ENCODE assay signal across 27 cellular contexts in the genomic region with DNA sequence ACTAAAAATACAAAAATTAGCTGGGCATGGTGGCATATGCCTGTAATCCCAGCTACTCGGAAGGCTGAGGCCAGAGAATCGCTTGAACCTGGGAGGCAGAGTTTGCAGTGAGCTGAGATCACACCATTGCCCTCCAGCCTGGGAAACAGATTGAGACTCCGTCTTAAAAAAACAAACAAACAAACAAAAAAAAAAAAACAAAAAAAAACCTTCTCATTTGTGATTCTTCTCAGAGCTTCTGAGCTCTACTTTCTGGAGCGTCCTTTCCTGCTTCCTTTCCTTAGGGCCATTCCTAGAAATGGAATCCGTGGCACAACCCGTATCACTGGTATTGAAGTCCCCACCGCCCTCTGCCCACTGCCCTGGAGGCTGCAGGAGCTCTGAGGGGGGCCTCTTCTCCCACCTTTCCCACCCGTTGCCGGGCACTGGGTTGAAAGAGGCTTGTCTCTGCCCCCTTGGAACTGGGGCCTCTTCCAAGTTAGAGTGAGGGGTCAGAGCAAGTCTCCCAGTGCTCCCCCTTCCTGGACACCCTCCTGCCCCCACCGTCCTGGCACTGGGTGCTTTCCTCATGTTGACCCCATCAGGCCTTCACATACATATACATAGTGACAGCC. TPM values are rescaled to one million over a fixed set of nuclear protein-coding genes. Genes with fewer than 3 reads are reported as not detected.
"Had no signal": no experiment of that assay in that cellular context is flagged by ENCODE, and none has a peak within 500 bp of the region (broad histone marks: within the 10 kb centered on the region; RNA-seq: fewer than 3 reads in every experiment).

No MANE protein-coding gene starts in this region.

- ATAC-seq: activated T-helper 17 cell treated with anti-CD3 and anti-CD28 coated beads, Interleukin-2, amount 50 U/mL, for 72 hours; effector memory CD8-positive, alpha-beta T cell; gastrocnemius medialis; sciatic nerve had no signal

- H3K4me3 Mint-ChIP-seq: activated naive CD8-positive, alpha-beta T cell treated with anti-CD3 and anti-CD28 coated beads, Interleukin-2, amount 10 ng/mL, durations not matched to agents 7 days and 5 days; activated T-cell treated with anti-CD3 and anti-CD28 coated beads, Interleukin-2, amount 50 U/mL, for 24 hours had no signal

- H3K9me3 Mint-ChIP-seq: activated naive CD8-positive, alpha-beta T cell treated with anti-CD3 and anti-CD28 coated beads, Interleukin-2, amount 10 ng/mL, durations not matched to agents 7 days and 5 days; activated T-cell treated with anti-CD3 and anti-CD28 coated beads, Interleukin-2, amount 50 U/mL, for 24 hours; activated T-helper 17 cell treated with anti-CD3 and anti-CD28 coated beads, Interleukin-2, amount 50 U/mL, for 72 hours; effector memory CD8-positive, alpha-beta T cell had no signal

- H3K9me3 ChIP-seq: colonic mucosa, esophagus squamous epithelium, gastrocnemius medialis, thoracic aorta, upper lobe of left lung had no signal

- H3K36me3 Mint-ChIP-seq: activated naive CD8-positive, alpha-beta T cell treated with anti-CD3 and anti-CD28 coated beads, Interleukin-2, amount 10 ng/mL, durations not matched to agents 7 days and 5 days had no signal

- H3K27ac Mint-ChIP-seq: activated naive CD8-positive, alpha-beta T cell treated with anti-CD3 and anti-CD28 coated beads, Interleukin-2, amount 10 ng/mL, durations not matched to agents 7 days and 5 days; activated T-cell treated with anti-CD3 and anti-CD28 coated beads, Interleukin-2, amount 50 U/mL, for 24 hours; activated T-helper 17 cell treated with anti-CD3 and anti-CD28 coated beads, Interleukin-2, amount 50 U/mL, for 72 hours had no signal

- H3K27ac ChIP-seq: colonic mucosa, dorsolateral prefrontal cortex, esophagus squamous epithelium, gastrocnemius medialis, thoracic aorta, upper lobe of left lung had no signal

- H3K4me1 ChIP-seq: colonic mucosa had no signal

- H3K4me3 ChIP-seq: colonic mucosa, dorsolateral prefrontal cortex, esophagus squamous epithelium, gastrocnemius medialis, thoracic aorta, upper lobe of left lung had no signal

- H3K36me3 ChIP-seq: colonic mucosa, esophagus squamous epithelium, gastrocnemius medialis, thoracic aorta, upper lobe of left lung had no signal

- DNase-seq: activated naive CD8-positive, alpha-beta T cell treated with anti-CD3 and anti-CD28 coated beads, Interleukin-2, amount 10 ng/mL, durations not matched to agents 7 days and 5 days; activated T-cell treated with anti-CD3 and anti-CD28 coated beads, Interleukin-2, amount 50 U/mL, for 24 hours; amniotic stem cell; colonic mucosa; dorsolateral prefrontal cortex; effector memory CD8-positive, alpha-beta T cell; esophagus squamous epithelium; gastrocnemius medialis; head of caudate nucleus; hypothalamus; mesenchymal stem cell; small intestine; stimulated activated CD4-positive, alpha-beta T cell treated with anti-CD3 and anti-CD28 coated beads, Interleukin-2, amount 100 ng/mL, for 48 hours; stimulated activated CD8-positive, alpha-beta memory T cell treated with anti-CD3 and anti-CD28 coated beads, Interleukin-4, amount 100 ng/mL, for 48 hours; stimulated activated naive CD4-positive, alpha-beta T cell treated with Interleukin-2 at 50 U/mL for 16 hours; T-helper 1 cell; T-helper 9 cell; upper lobe of left lung had no signal

- H3K4me1 Mint-ChIP-seq: activated T-helper 17 cell treated with anti-CD3 and anti-CD28 coated beads, Interleukin-2, amount 50 U/mL, for 72 hours had no signal

RNA-seq across cellular contexts. Expression of gene SHISA8, which starts 2.0 kb away (rescaled TPM):
- total RNA-seq: activated naive CD8-positive, alpha-beta T cell treated with anti-CD3 and anti-CD28 coated beads, Interleukin-2, amount 10 ng/mL, durations not matched to agents 7 days and 5 days; bronchial epithelial cell; colonic mucosa; esophagus squamous epithelium; gastrocnemius medialis; liver; osteoblast; posterior vena cava; renal cortical epithelial cell; thoracic aorta had no signal
- polyA plus RNA-seq: liver had no signal

RNA-seq across cellular contexts. Expression of gene TNFRSF13C, which starts 9.8 kb away (rescaled TPM):
- total RNA-seq: gastrocnemius medialis, thoracic aorta had no signal

RNA-seq across cellular contexts. Expression of gene CENPM, which starts 30.1 kb away (rescaled TPM):
- total RNA-seq: posterior vena cava, sciatic nerve, thoracic aorta had no signal

RNA-seq across cellular contexts. Expression of gene SEPTIN3, which starts 52.4 kb away (rescaled TPM):
- total RNA-seq: myocyte, thoracic aorta had no signal
